8 cellular contexts compared by ENCODE assay signal in the genomic region with DNA sequence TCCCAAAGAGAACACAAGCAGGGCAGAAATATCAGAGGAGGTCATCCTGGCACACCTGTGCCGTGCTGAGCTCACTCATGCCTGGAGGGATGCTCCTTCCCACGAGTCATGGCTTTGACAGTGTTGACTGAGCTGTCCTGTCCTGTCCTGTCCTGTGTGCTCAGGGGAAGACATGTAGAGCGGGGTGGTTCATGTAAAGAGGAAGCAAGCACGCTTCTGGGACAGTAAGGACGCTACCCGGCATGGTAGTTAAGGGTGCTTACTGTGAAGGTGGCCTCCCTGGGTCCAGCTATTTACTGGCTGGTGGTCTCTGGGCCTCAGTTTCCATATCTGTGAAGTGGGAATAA. TPM values are rescaled to one million over a fixed set of nuclear protein-coding genes. Genes with fewer than 3 reads are reported as not detected.
DNase-seq lines count a peak whose midpoint lies in the region; TF ChIP-seq lines count a peak whose summit lies in the region.

No MANE protein-coding gene starts in this region.

- TF ChIP-seq CTCF in GM20000 (IDR thresholded peaks at IDR 0.05; ENCODE audit: extremely low read depth, missing control alignments) (no peak), NB4 (IDR thresholded peaks at IDR 0.05; ENCODE audit: low read depth, low read length) (no peak), epithelial cell of esophagus (IDR thresholded peaks at IDR 0.05; ENCODE audit: insufficient read depth, low read depth, low read length, missing control alignments) (no peak), HFFc6 (IDR thresholded peaks at IDR 0.05) (no peak)

- H3K27ac ChIP-seq in temporal lobe (ENCODE audit: low read depth, low read length), result peak overlapping the region; percentile 68

- no peaks in the 10 kb centered on the region for H3K9me3 Mint-ChIP-seq in HFFc6

- DNase-seq in CD1c-positive myeloid dendritic cell (ENCODE audit: extremely low spot score), result peak; percentile 64
- DNase-seq in GM20000 (ENCODE audit: low spot score), result peak; percentile 49
- DNase-seq in NB4 (ENCODE audit: low read depth), result peak; percentile 20
- DNase-seq in epithelial cell of esophagus (ENCODE audit: low read depth), result peak; percentile 89
- no peak for DNase-seq in mesenteric fat pad (ENCODE audit: low spot score)
- no peak for DNase-seq in SW 1271 (lab: John Stamatoyannopoulos, UW)
- no peak for DNase-seq in HFFc6

- no peaks in the 10 kb centered on the region for H3K36me3 Mint-ChIP-seq in HFFc6 (ENCODE audit: low read depth)

- H3K4me3 ChIP-seq in NB4 (ENCODE audit: low read depth, low read length) (peak overlapping the region; percentile 9), epithelial cell of esophagus (ENCODE audit: low read length) (no peak overlapping the region)

- H3K4me3 Mint-ChIP-seq in HFFc6, result no peak overlapping the region

- no peak for TF ChIP-seq POLR2A in NB4 (IDR thresholded peaks at IDR 0.05; ENCODE audit: extremely low read depth, insufficient read length)

- no peak overlapping the region for H3K27ac Mint-ChIP-seq in HFFc6

- peaks cover 6% of the 10 kb centered on the region for H3K4me1 Mint-ChIP-seq in HFFc6 (ENCODE audit: low read depth)

- peaks cover under 1% of the 10 kb centered on the region for H3K27me3 Mint-ChIP-seq in HFFc6 (ENCODE audit: insufficient read depth)

RNA-seq across cellular contexts. Expression of a gene that starts 0.4 kb away (rescaled TPM):
- 1.7 TPM for total RNA-seq in temporal lobe
- 116 TPM for total RNA-seq in mesenteric fat pad
- under 1 TPM in 2 of 6 experiments, not detected in 4; 0.17 TPM for total RNA-seq in HFFc6 (2021; fragmentation: NEBNext Ultra II Directional; extraction: Animal tissue kit (Norgen Biotek cat#: 25700))

Comparison
In these comparisons a context has a peak if more than half of its experiments do, and no peak if none do; other contexts are left out.
1. DNase-seq: peak in CD1c-positive myeloid dendritic cell (single experiment), GM20000 (single experiment), NB4 (single experiment) and epithelial cell of esophagus (single experiment); none in mesenteric fat pad (single experiment), SW 1271 (0 of 2) and HFFc6 (single experiment).
2. RNA of a gene that starts 0.4 kb away (total RNA-seq): 116 TPM in mesenteric fat pad (single experiment); 1.7 TPM in temporal lobe (single experiment) and 0.17 TPM in HFFc6; every median in the first group is over 10 times any median in the second.